ENCODE assay signal across 1 cellular context in genomic region chr3:43584043-43584826, GRCh38.
TF ChIP-seq lines count a peak whose summit lies in the region.

No MANE protein-coding gene starts in this region.

TF ChIP-seq in K562, 482 proteins besides CTCF, POLR2A, EP300 and RAD21 (continued from another document and continues in another):
- TF ChIP-seq THRB (CRISPR knock-in tag; conservative IDR thresholded peaks at IDR 0.05) (peak; percentile 98), FOSL1 (tag; conservative IDR thresholded peaks at IDR 0.05) (peak; percentile 68), VEZF1 (CRISPR knock-in tag; IDR thresholded peaks at IDR 0.05) (peak; percentile 71), ZBTB34 (CRISPR knock-in tag; IDR thresholded peaks at IDR 0.05) (peak; percentile 97), TOE1 (IDR thresholded peaks at IDR 0.05; ENCODE audit: borderline replicate concordance) (peak; percentile 40; the same call in 1 of the 2 replicates), TOE1 (CRISPR knock-in tag; IDR thresholded peaks at IDR 0.05; ENCODE audit: borderline replicate concordance, low read depth) (no peak), SMARCB1 (IDR thresholded peaks at IDR 0.05; ENCODE audit: insufficient read length, low read depth) (no peak), ZNF263 (CRISPR knock-in tag; IDR thresholded peaks at IDR 0.05; ENCODE audit: borderline replicate concordance) (peak; percentile 33; the same call in 1 of the 2 replicates), MTA3 (IDR thresholded peaks at IDR 0.05; ENCODE audit: borderline replicate concordance) (peak; percentile 63), HDAC8 (tag; IDR thresholded peaks at IDR 0.05) (peak; percentile 98), PHF21A (IDR thresholded peaks at IDR 0.05; ENCODE audit: borderline replicate concordance, low read depth) (no peak), ZNF561 (CRISPR knock-in tag; conservative IDR thresholded peaks at IDR 0.05) (peak; percentile 88), ZNF668 (CRISPR knock-in tag; IDR thresholded peaks at IDR 0.05) (peak; percentile 99), COPS2 (conservative IDR thresholded peaks at IDR 0.05) (no peak), MGA (IDR thresholded peaks at IDR 0.05) (peak; percentile 81), MXI1 (IDR thresholded peaks at IDR 0.05; ENCODE audit: low read depth, low read length) (no peak), ELF1 (tag; IDR thresholded peaks at IDR 0.05) (peak; percentile 35; the same call in 1 of the 2 replicates), BACH1 (tag; IDR thresholded peaks at IDR 0.05) (peak; percentile 99), ZNF324 (CRISPR knock-in tag; IDR thresholded peaks at IDR 0.05) (peak; percentile 89), ZNF282 (CRISPR knock-in tag; IDR thresholded peaks at IDR 0.05) (no peak), ZNF77 (CRISPR knock-in tag; IDR thresholded peaks at IDR 0.05) (peak; percentile 89; the same call in 1 of the 2 replicates), BRD9 (IDR thresholded peaks at IDR 0.05; ENCODE audit: low read depth, partially characterized antibody) (no peak), HNRNPUL1 (IDR thresholded peaks at IDR 0.05; ENCODE audit: low read length) (no peak), HDGF (IDR thresholded peaks at IDR 0.05) (0 out of 2 replicates have a peak, but pooled peaks have one; percentile 22), ZNF3 (CRISPR knock-in tag; IDR thresholded peaks at IDR 0.05) (no peak), NCOA4 (IDR thresholded peaks at IDR 0.05; ENCODE audit: partially characterized antibody) (no peak), ARID3B (CRISPR knock-in tag; IDR thresholded peaks at IDR 0.05; ENCODE audit: borderline replicate concordance) (peak; percentile 95; the same call in 1 of the 2 replicates), FOS (IDR thresholded peaks at IDR 0.05; ENCODE audit: extremely low read depth, insufficient read length) (no peak), MAX (CRISPR knock-in tag; IDR thresholded peaks at IDR 0.05) (peak; percentile 64), TCF3 (CRISPR knock-in tag; IDR thresholded peaks at IDR 0.05) (peak; percentile 31; the same call in 1 of the 2 replicates), ZBTB43 (CRISPR knock-in tag; IDR thresholded peaks at IDR 0.05) (no peak), CCNT2 (IDR thresholded peaks at IDR 0.05; ENCODE audit: borderline replicate concordance, extremely low read depth, insufficient read length, low read depth, low read length) (no peak), ZNF316 (IDR thresholded peaks at IDR 0.05) (peak; percentile 97), HMGN3 (IDR thresholded peaks at IDR 0.05; ENCODE audit: borderline replicate concordance, extremely low read depth, insufficient read length, low read depth, low read length) (no peak), PATZ1 (CRISPR knock-in tag; IDR thresholded peaks at IDR 0.05; ENCODE audit: borderline replicate concordance) (peak; percentile 89; the same call in 1 of the 2 replicates), CCAR2 (IDR thresholded peaks at IDR 0.05; ENCODE audit: low read depth, low read length) (no peak), HMBOX1 (IDR thresholded peaks at IDR 0.05) (no peak), PHF20 (IDR thresholded peaks at IDR 0.05; ENCODE audit: partially characterized antibody) (no peak), SIRT6 (IDR thresholded peaks at IDR 0.05; ENCODE audit: low read depth, low read length) (no peak), ZNF354B (CRISPR knock-in tag; IDR thresholded peaks at IDR 0.05) (peak; percentile 95), NFYB (IDR thresholded peaks at IDR 0.05; ENCODE audit: extremely low read depth, insufficient read length) (no peak)
